Comparison of ENCODE assay signal across 6 cellular contexts in the genomic region with DNA sequence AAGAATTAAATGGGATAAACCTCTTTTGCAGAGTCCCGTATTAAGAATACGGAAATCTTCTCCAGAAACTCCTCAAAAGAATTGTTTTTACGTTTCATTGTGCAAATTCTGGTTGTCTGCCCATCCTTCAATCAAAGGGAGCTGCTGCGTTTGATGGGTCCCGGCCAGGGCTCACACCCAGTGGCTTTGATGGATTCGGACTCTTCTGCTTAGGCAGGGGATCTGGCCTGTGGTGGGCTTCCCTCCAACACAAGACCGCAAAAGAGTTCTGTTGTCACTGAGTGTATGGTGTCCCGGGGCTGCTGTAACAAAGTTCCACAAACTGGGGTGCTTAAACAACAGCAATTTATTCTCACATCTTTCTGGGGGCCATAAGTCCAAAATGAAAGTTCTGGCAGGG.
"Had no signal": no experiment of that assay in that cellular context is flagged by ENCODE, and none has a peak within 500 bp of the region (broad histone marks: within the 10 kb centered on the region; RNA-seq: fewer than 3 reads in every experiment).

No MANE protein-coding gene starts in this region.

- H3K27ac Mint-ChIP-seq: IgD-negative memory B cell had no signal

- H3K27me3 Mint-ChIP-seq: IgD-negative memory B cell had no signal

- H3K4me3 Mint-ChIP-seq: IgD-negative memory B cell had no signal

- ATAC-seq: HepG2, K562 had no signal

- H3K4me3 ChIP-seq: K562 had no signal

- DNase-seq: IMR-90, KBM-7 had no signal

- H3K27ac ChIP-seq: HL-60 had no signal

- H3K36me3 Mint-ChIP-seq: IgD-negative memory B cell had no signal

- H3K4me1 Mint-ChIP-seq: IgD-negative memory B cell had no signal
